8 cellular contexts compared by ENCODE assay signal in the genomic region with DNA sequence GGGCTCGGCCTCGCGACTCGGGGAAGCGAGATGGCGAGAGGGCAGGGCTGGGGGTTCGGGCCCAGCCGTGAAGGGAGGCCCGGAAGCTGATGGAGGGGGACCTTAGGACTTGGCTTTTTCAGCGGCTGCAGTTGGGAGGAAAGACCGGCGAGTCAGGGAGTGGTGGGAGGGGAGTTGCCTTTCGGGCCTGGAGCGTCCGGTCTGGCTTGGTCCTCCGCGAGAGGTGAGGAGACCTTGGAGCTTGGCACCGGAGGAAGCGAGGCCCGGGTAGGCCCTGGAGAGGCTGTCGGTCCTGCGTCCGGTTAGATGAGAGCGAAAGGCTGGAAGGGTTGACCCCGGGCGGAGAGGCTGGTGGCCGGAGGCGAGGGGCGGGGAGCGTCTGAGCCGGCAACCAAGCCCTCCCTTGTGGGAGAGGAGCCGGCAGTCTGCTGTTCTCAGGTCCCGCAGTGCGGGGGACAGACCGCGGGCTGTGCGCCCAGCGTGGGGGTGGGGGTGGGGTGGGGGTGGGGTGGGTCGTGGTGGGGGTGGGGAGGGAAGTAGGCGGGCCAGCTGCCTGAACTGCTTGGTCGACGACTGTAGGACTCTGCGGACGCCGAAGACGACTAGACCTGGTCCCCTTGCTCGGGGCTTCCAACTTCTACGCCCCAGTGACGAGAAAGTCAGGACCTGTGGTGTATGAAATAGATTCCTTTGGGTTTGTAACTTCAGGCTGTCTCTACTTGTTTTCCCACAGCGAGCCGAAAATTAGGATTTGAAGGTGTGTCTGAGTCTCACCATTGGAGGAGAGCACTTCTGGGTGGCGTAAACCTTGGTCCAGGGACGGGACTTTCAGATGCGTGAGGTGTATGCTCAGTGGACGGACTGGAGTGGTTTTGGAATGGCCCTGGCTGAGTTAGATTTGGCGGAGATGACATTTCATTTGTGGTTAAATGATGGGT. TPM values are rescaled to one million over a fixed set of nuclear protein-coding genes. Genes with fewer than 3 reads are reported as not detected.
DNase-seq lines count a peak whose midpoint lies in the region; ATAC-seq and TF ChIP-seq lines count a peak whose summit lies in the region.

No MANE protein-coding gene starts in this region.

- peak overlapping the region; percentile 98 for H3K4me3 Mint-ChIP-seq in CD4-positive, alpha-beta T cell
- peak overlapping the region; percentile 93 for H3K4me3 Mint-ChIP-seq in endothelial cell (ENCODE audit: unreplicated experiment)
- peak overlapping the region; percentile 99 for H3K4me3 Mint-ChIP-seq in stimulated activated memory B cell treated with anti-CD40 and anti-IgM and Interleukin-4, amounts not matched to agents 10 μg/mL and 1 μg/mL and 100 μg/mL, for 72 hours

- DNase-seq in CD4-positive, alpha-beta T cell = peak in 8 of 10 experiments; percentile 3 to 47 (median 16)
- DNase-seq in activated CD4-positive, alpha-beta T cell treated with anti-CD3 and anti-CD28 coated beads, Interleukin-2, amount 50 U/mL, for 1 hour = peak; percentile 8
- DNase-seq in endothelial cell (ENCODE audit: low spot score) (peak; percentile 62), mucosa of gallbladder (ENCODE audit: low spot score) (peak; percentile 31), T1000 (lab: John Stamatoyannopoulos, UW) (no peak)

- peak overlapping the region; percentile 98 for H3K4me3 ChIP-seq in HUES6 (ENCODE audit: low read depth, low read length)

- H3K36me3 ChIP-seq in HUES6 (ENCODE audit: control insufficient read depth, insufficient read depth, low read length) = peaks cover 15% of the 10 kb centered on the region

- POLR2A ChIA-PET in CD4-positive, alpha-beta T cell (lab: Charles Lee) = interaction anchor here (0.6 to 0.9 kb wide), 2 partner anchors 80 to 270 kb away, joined by 3 read pairs; partner anchors contain the start of gene TTC27

- peaks cover 8% of the 10 kb centered on the region for H3K4me1 ChIP-seq in HUES6 (ENCODE audit: control insufficient read depth, insufficient read depth, low read length)

- CTCF ChIA-PET in CD4-positive, alpha-beta T cell (lab: Charles Lee) = interaction anchor here (0.9 kb wide), 1 partner anchor 21 kb away, joined by 3 read pairs; no protein-coding TSS in a partner anchor

- H3K4me1 Mint-ChIP-seq in CD4-positive, alpha-beta T cell (ENCODE audit: low read depth) = peaks cover 50% of the 10 kb centered on the region
- H3K4me1 Mint-ChIP-seq in endothelial cell (ENCODE audit: unreplicated experiment) = peaks cover 22% of the 10 kb centered on the region
- peaks cover 42% of the 10 kb centered on the region for H3K4me1 Mint-ChIP-seq in stimulated activated memory B cell treated with anti-CD40 and anti-IgM and Interleukin-4, amounts not matched to agents 10 μg/mL and 1 μg/mL and 100 μg/mL, for 72 hours

- no peak for TF ChIP-seq CTCF in CD4-positive, alpha-beta T cell (IDR thresholded peaks at IDR 0.05)
- no peak for TF ChIP-seq CTCF in endothelial cell (IDR thresholded peaks at IDR 0.05; ENCODE audit: unreplicated experiment)

- H3K9ac ChIP-seq in HUES6 (ENCODE audit: low read length) = peak overlapping the region; percentile 97

- H3K9me3 Mint-ChIP-seq in CD4-positive, alpha-beta T cell = no peaks in the 10 kb centered on the region
- H3K9me3 Mint-ChIP-seq in endothelial cell (ENCODE audit: unreplicated experiment) = no peaks in the 10 kb centered on the region
- no peaks in the 10 kb centered on the region for H3K9me3 Mint-ChIP-seq in stimulated activated memory B cell treated with anti-CD40 and anti-IgM and Interleukin-4, amounts not matched to agents 10 μg/mL and 1 μg/mL and 100 μg/mL, for 72 hours

- H3K27me3 ChIP-seq in CD4-positive, alpha-beta T cell (ENCODE audit: control insufficient read depth, insufficient read depth, low read length) = no peaks in the 10 kb centered on the region
- H3K27me3 ChIP-seq in HUES6 (ENCODE audit: control insufficient read depth, insufficient read depth, low read length) = no peaks in the 10 kb centered on the region

- H3K27ac ChIP-seq in CD4-positive, alpha-beta T cell (ENCODE audit: low read depth, low read length) = peak overlapping the region; percentile 75
- H3K27ac ChIP-seq in HUES6 (ENCODE audit: low read depth, low read length) = peak overlapping the region; percentile 94

- peak overlapping the region; percentile 81 for H3K27ac Mint-ChIP-seq in CD4-positive, alpha-beta T cell
- peak overlapping the region; percentile 89 for H3K27ac Mint-ChIP-seq in endothelial cell (ENCODE audit: unreplicated experiment)
- peak overlapping the region; percentile 97 for H3K27ac Mint-ChIP-seq in stimulated activated memory B cell treated with anti-CD40 and anti-IgM and Interleukin-4, amounts not matched to agents 10 μg/mL and 1 μg/mL and 100 μg/mL, for 72 hours

- peaks cover 35% of the 10 kb centered on the region for H3K36me3 Mint-ChIP-seq in CD4-positive, alpha-beta T cell (ENCODE audit: low read depth)
- H3K36me3 Mint-ChIP-seq in endothelial cell (ENCODE audit: low read depth, unreplicated experiment) = peaks cover 8% of the 10 kb centered on the region
- H3K36me3 Mint-ChIP-seq in stimulated activated memory B cell treated with anti-CD40 and anti-IgM and Interleukin-4, amounts not matched to agents 10 μg/mL and 1 μg/mL and 100 μg/mL, for 72 hours = peaks cover 35% of the 10 kb centered on the region

- peak; percentile 15 for ATAC-seq in CD4-positive, alpha-beta T cell (ENCODE audit: poor library complexity)
- peak; percentile 7 for ATAC-seq in GM19467 (IDR thresholded peaks at IDR 0.05; ENCODE audit: unreplicated experiment)
- ATAC-seq in stimulated activated memory B cell treated with anti-CD40 and anti-IgM and Interleukin-4, amounts not matched to agents 10 μg/mL and 1 μg/mL and 100 μg/mL, for 72 hours = peak; percentile 34

- no peaks in the 10 kb centered on the region for H3K27me3 Mint-ChIP-seq in CD4-positive, alpha-beta T cell
- H3K27me3 Mint-ChIP-seq in endothelial cell (ENCODE audit: unreplicated experiment) = peaks cover 10% of the 10 kb centered on the region
- no peaks in the 10 kb centered on the region for H3K27me3 Mint-ChIP-seq in stimulated activated memory B cell treated with anti-CD40 and anti-IgM and Interleukin-4, amounts not matched to agents 10 μg/mL and 1 μg/mL and 100 μg/mL, for 72 hours

- H3K9me3 ChIP-seq in CD4-positive, alpha-beta T cell (ENCODE audit: control insufficient read depth, low read length) = no peaks in the 10 kb centered on the region
- no peaks in the 10 kb centered on the region for H3K9me3 ChIP-seq in HUES6 (ENCODE audit: control insufficient read depth, insufficient read depth, low read depth, low read length)

- intact Hi-C loops in CD4-positive, alpha-beta T cell (cut with DNase I, micrococcal nuclease) = loop anchor here in 1 of 2 experiments (1.0 to 5.0 kb wide), 5 partner anchors 81 to 1239 kb away; partner anchors contain the start of genes FAM98A, SPAST, TTC27 and YIPF4

RNA-seq across cellular contexts. Expression of gene BIRC6, which starts 1.0 kb away (rescaled TPM):
- 100 to 1,000 TPM; 110 to 113 TPM for total RNA-seq in CD4-positive, alpha-beta T cell
- 125 TPM for total RNA-seq in endothelial cell (ENCODE audit: unreplicated experiment)
- total RNA-seq in mucosa of gallbladder = 85.8 TPM
